Comparison of ENCODE assay signal across 17 cellular contexts in the genomic region with DNA sequence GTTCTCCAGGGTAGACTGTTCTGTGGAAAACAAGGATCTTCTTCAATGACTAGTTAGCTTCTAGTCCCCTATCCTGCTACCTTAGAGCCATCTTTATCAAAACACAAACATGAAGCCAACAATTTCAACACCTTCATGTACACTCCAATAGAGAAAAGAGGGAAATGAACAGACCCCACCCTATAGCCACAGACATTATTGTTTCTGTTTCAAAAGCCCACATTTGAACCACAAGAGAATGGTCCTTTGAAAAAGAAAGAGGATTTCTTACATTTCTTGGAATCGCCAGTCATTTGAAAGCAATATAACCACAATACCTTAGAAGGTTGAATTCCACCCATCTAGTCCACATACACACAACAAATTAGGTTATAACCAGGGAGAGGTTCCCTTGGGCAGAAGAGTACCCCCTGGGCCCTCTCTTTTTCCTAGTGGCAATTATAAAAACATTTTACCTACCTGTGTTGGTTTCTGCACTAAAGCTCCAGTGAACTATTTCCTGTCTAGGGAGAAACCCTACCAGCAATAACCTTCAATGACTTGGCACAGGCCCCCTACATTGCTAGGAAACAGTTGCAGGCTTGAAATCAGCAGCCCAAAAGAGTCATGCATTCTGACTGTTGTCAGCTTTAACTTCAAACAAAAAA. TPM values are rescaled to one million over a fixed set of nuclear protein-coding genes. Genes with fewer than 3 reads are reported as not detected.
A peak's percentile ranks its signal among the peaks of the same experiment; 100 is the strongest.
DNase-seq lines count a peak whose midpoint lies in the region; ATAC-seq and TF ChIP-seq lines count a peak whose summit lies in the region.
"Had no signal": no experiment of that assay in that cellular context is flagged by ENCODE, and none has a peak within 500 bp of the region (broad histone marks: within the 10 kb centered on the region; RNA-seq: fewer than 3 reads in every experiment).

No MANE protein-coding gene starts in this region.

- peaks cover 20 to 40% of the 10 kb centered on the region in 2 donors for H3K4me1 ChIP-seq in naive thymus-derived CD4-positive, alpha-beta T cell (ENCODE audit: control insufficient read depth in 2 of 2, insufficient read depth in 2 of 2, low read length in 2 of 2)
- peaks cover 0 to 23% (median 0%) of the 10 kb centered on the region in 3 donors for H3K4me1 ChIP-seq in gastroesophageal sphincter
- H3K4me1 ChIP-seq: foreskin keratinocyte, testis had no signal

- WGBS in gastroesophageal sphincter (ENCODE audit: low coverage in 1 of 2), 2 donors = 100% methylated on average over 1 of the region's 1 CpG

- DNase-seq in SKM-1 treated with dmso at 0.1 percent for 144 hours (lab: John Stamatoyannopoulos, UW; ENCODE audit: unreplicated experiment) = peak; percentile 15
- DNase-seq in SKM-1 (lab: John Stamatoyannopoulos, UW; ENCODE audit: unreplicated experiment) = no peak
- peak; percentile 65 for DNase-seq in activated CD8-positive, alpha-beta T cell treated with anti-CD3 and anti-CD28 coated beads for 36 hours
- DNase-seq in naive thymus-derived CD4-positive, alpha-beta T cell = peak in 7 of 9 donors; percentile 5 to 45 (median 20)
- DNase-seq in UCSD-AML1 (lab: John Stamatoyannopoulos, UW; ENCODE audit: unreplicated experiment) = no peak
- no peak for DNase-seq in epidermal melanocyte (ENCODE audit: insufficient read length, low spot score)
- DNase-seq: activated effector memory CD4-positive, alpha-beta T cell treated with anti-CD3 and anti-CD28 coated beads, Interleukin-2, amount 50 U/mL, for 16 hours; endodermal cell; foreskin keratinocyte; KG1; NCI-H187; NCI-H748 treated with DMSO at 0.1 percent for 48 hours; occipital lobe; SHP77 treated with DMSO at 0.1 percent for 48 hours; testis had no signal

- no peak for TF ChIP-seq POLR2A in gastroesophageal sphincter (IDR thresholded peaks at IDR 0.05)

- H3K27ac Mint-ChIP-seq in activated CD8-positive, alpha-beta T cell treated with anti-CD3 and anti-CD28 coated beads for 36 hours = peak overlapping the region; percentile 2
- H3K27ac Mint-ChIP-seq in naive thymus-derived CD4-positive, alpha-beta T cell = peak overlapping the region in 7 of 9 donors; percentile 5 to 92 (median 38)
- H3K27ac Mint-ChIP-seq: endodermal cell had no signal

- H3K4me3 Mint-ChIP-seq in activated CD8-positive, alpha-beta T cell treated with anti-CD3 and anti-CD28 coated beads for 36 hours = peak overlapping the region; percentile 2
- H3K4me3 Mint-ChIP-seq in naive thymus-derived CD4-positive, alpha-beta T cell = peak overlapping the region; percentile 18 to 82 (median 55)
- H3K4me3 Mint-ChIP-seq: endodermal cell had no signal

- no peak for TF ChIP-seq EP300 in gastroesophageal sphincter (IDR thresholded peaks at IDR 0.05)

- H3K4me1 Mint-ChIP-seq in activated CD8-positive, alpha-beta T cell treated with anti-CD3 and anti-CD28 coated beads for 36 hours (ENCODE audit: low read depth) = peaks cover 51% of the 10 kb centered on the region
- peaks cover 34 to 59% (median 53%) of the 10 kb centered on the region in 7 donors for H3K4me1 Mint-ChIP-seq in naive thymus-derived CD4-positive, alpha-beta T cell

- no peaks in the 10 kb centered on the region for H3K9me3 Mint-ChIP-seq in activated CD8-positive, alpha-beta T cell treated with anti-CD3 and anti-CD28 coated beads for 36 hours
- no peaks in the 10 kb centered on the region for H3K9me3 Mint-ChIP-seq in naive thymus-derived CD4-positive, alpha-beta T cell
- H3K9me3 Mint-ChIP-seq: endodermal cell had no signal

- no peaks in the 10 kb centered on the region for H3K36me3 ChIP-seq in naive thymus-derived CD4-positive, alpha-beta T cell (ENCODE audit: control insufficient read depth in 2 of 3, insufficient read depth in 3 of 3, low read length in 3 of 3)
- H3K36me3 ChIP-seq in gastroesophageal sphincter = no peaks in the 10 kb centered on the region

- ATAC-seq in GM19395 (IDR thresholded peaks at IDR 0.05; ENCODE audit: unreplicated experiment) (peak; percentile 31), gastroesophageal sphincter (no peak)
- peak; percentile 63 for ATAC-seq in activated CD8-positive, alpha-beta T cell treated with anti-CD3 and anti-CD28 coated beads for 36 hours
- no peak for ATAC-seq in naive thymus-derived CD4-positive, alpha-beta T cell
- ATAC-seq: foreskin keratinocyte had no signal

- POLR2A ChIA-PET in activated CD8-positive, alpha-beta T cell treated with anti-CD3 and anti-CD28 coated beads for 36 hours (lab: Charles Lee) = interaction anchor here (0.6 to 1.8 kb wide), 6 partner anchors 14 to 203 kb away, joined by 3 to 7 read pairs (median 4); a partner anchor contains a TSS
- POLR2A ChIA-PET in naive thymus-derived CD4-positive, alpha-beta T cell (lab: Charles Lee) = no interaction called here

- no peak overlapping the region for H3K4me3 ChIP-seq in naive thymus-derived CD4-positive, alpha-beta T cell (ENCODE audit: low read length)
- H3K4me3 ChIP-seq in gastroesophageal sphincter = no peak overlapping the region
- H3K4me3 ChIP-seq: testis had no signal

- intact Hi-C loops in activated CD8-positive, alpha-beta T cell treated with anti-CD3 and anti-CD28 coated beads for 36 hours (cut with micrococcal nuclease) = loop anchor here (2.0 to 5.0 kb wide), 5 partner anchors 96 to 204 kb away; a partner anchor contains a TSS
- intact Hi-C loops in naive thymus-derived CD4-positive, alpha-beta T cell (cut with micrococcal nuclease) = loop anchor here (1.0 to 10.0 kb wide), 12 partner anchors 10 to 1184 kb away; a partner anchor contains a TSS

- H3K27ac ChIP-seq in naive thymus-derived CD4-positive, alpha-beta T cell (ENCODE audit: low read depth, low read length) = no peak overlapping the region
- no peak overlapping the region for H3K27ac ChIP-seq in gastroesophageal sphincter
- H3K27ac ChIP-seq: foreskin keratinocyte, testis had no signal

- no peak for TF ChIP-seq CTCF in activated CD8-positive, alpha-beta T cell treated with anti-CD3 and anti-CD28 coated beads for 36 hours (IDR thresholded peaks at IDR 0.05)
- TF ChIP-seq CTCF in gastroesophageal sphincter (IDR thresholded peaks at IDR 0.05) = no peak

- H3K9me3 ChIP-seq in naive thymus-derived CD4-positive, alpha-beta T cell (ENCODE audit: control insufficient read depth in 2 of 3, low read length in 3 of 3) = no peaks in the 10 kb centered on the region
- H3K9me3 ChIP-seq in gastroesophageal sphincter = no peaks in the 10 kb centered on the region
- H3K9me3 ChIP-seq: testis had no signal

- CTCF ChIA-PET in activated CD8-positive, alpha-beta T cell treated with anti-CD3 and anti-CD28 coated beads for 36 hours (lab: Charles Lee) = interaction anchor here (1.1 to 2.9 kb wide), 5 partner anchors 9 to 202 kb away, joined by 3 to 14 read pairs (median 5); a partner anchor contains a TSS
- CTCF ChIA-PET in naive thymus-derived CD4-positive, alpha-beta T cell (lab: Charles Lee) = interaction anchor here (2.0 kb wide), 1 partner anchor 9 kb away, joined by 6 read pairs; no protein-coding TSS in a partner anchor

- H3K36me3 Mint-ChIP-seq in activated CD8-positive, alpha-beta T cell treated with anti-CD3 and anti-CD28 coated beads for 36 hours (ENCODE audit: low read depth) = no peaks in the 10 kb centered on the region
- H3K36me3 Mint-ChIP-seq in naive thymus-derived CD4-positive, alpha-beta T cell = peaks cover 0 to 19% (median 0%) of the 10 kb centered on the region in 5 donors

- H3K27me3 ChIP-seq in naive thymus-derived CD4-positive, alpha-beta T cell (ENCODE audit: control insufficient read depth in 2 of 2, insufficient read depth in 2 of 2, low read length in 2 of 2) = no peaks in the 10 kb centered on the region
- H3K27me3 ChIP-seq in gastroesophageal sphincter = peaks cover 6% of the 10 kb centered on the region
- H3K27me3 ChIP-seq: foreskin keratinocyte, testis had no signal

- H3K27me3 Mint-ChIP-seq in activated CD8-positive, alpha-beta T cell treated with anti-CD3 and anti-CD28 coated beads for 36 hours = no peaks in the 10 kb centered on the region
- H3K27me3 Mint-ChIP-seq in naive thymus-derived CD4-positive, alpha-beta T cell = peaks cover 0 to 5% (median 0%) of the 10 kb centered on the region in 5 donors

RNA-seq across cellular contexts. Expression of a gene that starts 2.7 kb away (rescaled TPM):
- 10 to 100 TPM; 16.5 to 16.7 TPM for total RNA-seq in activated CD8-positive, alpha-beta T cell treated with anti-CD3 and anti-CD28 coated beads for 36 hours
- total RNA-seq in naive thymus-derived CD4-positive, alpha-beta T cell = 10 to 100 TPM; 11.7 to 76.1 (median 19.3) TPM
- polyA plus RNA-seq in naive thymus-derived CD4-positive, alpha-beta T cell = 1 to 10 TPM; 6.3 to 6.4 TPM
- 10 to 100 TPM; 48.1 to 66.6 (median 53.3) TPM for total RNA-seq in gastroesophageal sphincter

Comparison
In these comparisons a context has a peak if more than half of its experiments do, and no peak if none do; other contexts are left out.
1. DNase-seq: peak in SKM-1 treated with dmso at 0.1 percent for 144 hours (single experiment), activated CD8-positive, alpha-beta T cell treated with anti-CD3 and anti-CD28 coated beads for 36 hours (single experiment) and naive thymus-derived CD4-positive, alpha-beta T cell (7 of 9); none in SKM-1 (single experiment), UCSD-AML1 (single experiment) and epidermal melanocyte (single experiment).
2. ATAC-seq: peak in GM19395 (single experiment) and activated CD8-positive, alpha-beta T cell treated with anti-CD3 and anti-CD28 coated beads for 36 hours (single experiment); none in naive thymus-derived CD4-positive, alpha-beta T cell (single experiment) and gastroesophageal sphincter (single experiment).